16 cellular contexts compared by ENCODE assay signal in genomic region chr2:167596072-167596471, GRCh38.
DNase-seq lines count a peak whose midpoint lies in the region; ATAC-seq, FAIRE-seq and TF ChIP-seq lines count a peak whose summit lies in the region.
"Had no signal": no experiment of that assay in that cellular context is flagged by ENCODE, and none has a peak within 500 bp of the region (broad histone marks: within the 10 kb centered on the region; RNA-seq: fewer than 3 reads in every experiment).

No MANE protein-coding gene starts in this region.

- H3K4me2 ChIP-seq in PC-3 (ENCODE audit: low read length), result no peak overlapping the region
- H3K4me2 ChIP-seq: KMS-11, smooth muscle cell had no signal

- no peaks in the 10 kb centered on the region for H3K9me2 ChIP-seq in PC-3 (replicated peaks; ENCODE audit: low read length)

- H3F3A ChIP-seq in PC-3 (ENCODE audit: low read length, unreplicated experiment), result no peaks in the 10 kb centered on the region

- H3K27me3 Mint-ChIP-seq in type B pancreatic cell, result no peaks in the 10 kb centered on the region
- H3K27me3 Mint-ChIP-seq: activated B cell treated with CpG ODN at 0.5 μM for 24 hours had no signal

- BruUV-seq in PC-3 (replicated peaks; lab: Mats Ljungman, UMichigan), result no TSS peak

- H3K27ac ChIP-seq in PC-3 (ENCODE audit: low read length), result no peak overlapping the region
- H3K27ac ChIP-seq: KMS-11 had no signal

- DNase-seq in D721Med (ENCODE audit: insufficient read length, low spot score) (no peak), type B pancreatic cell (ENCODE audit: extremely low spot score, unreplicated experiment) (no peak), PC-3 (no peak), midbrain (lab: John Stamatoyannopoulos, UW) (no peak)
- no peak for DNase-seq in activated CD4-positive, CD25-positive, alpha-beta regulatory T cell (lab: John Stamatoyannopoulos, UW)
- DNase-seq: activated B cell treated with CpG ODN at 0.5 μM for 24 hours; activated effector memory CD4-positive, alpha-beta T cell treated with anti-CD3 and anti-CD28 coated beads, Interleukin-2, amount 50 U/mL, for 16 hours; naive thymus-derived CD4-positive, alpha-beta T cell; SIG-M5 had no signal

- H3K27me3 ChIP-seq in PC-3 (ENCODE audit: low read length), result peaks cover 3% of the 10 kb centered on the region; the same call in 1 of the 2 replicates

- CTCF ChIA-PET in PC-3 (lab: Charles Lee), result no interaction called here

- no peaks in the 10 kb centered on the region for H3K36me3 ChIP-seq in PC-3 (ENCODE audit: low read depth, low read length)
- H3K36me3 ChIP-seq: HAP-1 had no signal

- no peak overlapping the region for H3K4me3 ChIP-seq in PC-3 (ENCODE audit: low read length)
- H3K4me3 ChIP-seq: HAP-1, smooth muscle cell had no signal

- H3K9ac ChIP-seq in PC-3 (ENCODE audit: low read length), result no peak overlapping the region
- H3K9ac ChIP-seq: KMS-11 had no signal

- H3K4me1 Mint-ChIP-seq in type B pancreatic cell (ENCODE audit: unreplicated experiment), result peaks cover 6% of the 10 kb centered on the region

- no peaks in the 10 kb centered on the region for H4K20me1 ChIP-seq in PC-3 (ENCODE audit: low read length)

- H3K4me3 Mint-ChIP-seq in type B pancreatic cell, result no peak overlapping the region
- H3K4me3 Mint-ChIP-seq: activated B cell treated with CpG ODN at 0.5 μM for 24 hours had no signal

- peak; percentile 90 for ATAC-seq in GM19035 (IDR thresholded peaks at IDR 0.05; ENCODE audit: unreplicated experiment)
- peak; percentile 76 for ATAC-seq in HG02623 (IDR thresholded peaks at IDR 0.05; ENCODE audit: unreplicated experiment)
- ATAC-seq in HG03432 (IDR thresholded peaks at IDR 0.05; ENCODE audit: unreplicated experiment), result peak; percentile 82
- ATAC-seq in PC-3, result no peak
- ATAC-seq: naive thymus-derived CD4-positive, alpha-beta T cell had no signal

- POLR2A ChIA-PET in PC-3 (lab: Charles Lee; ENCODE audit: unreplicated experiment), result no interaction called here

- H3K27ac Mint-ChIP-seq in type B pancreatic cell, result no peak overlapping the region
- H3K27ac Mint-ChIP-seq: activated B cell treated with CpG ODN at 0.5 μM for 24 hours; naive thymus-derived CD4-positive, alpha-beta T cell had no signal

- peak; percentile 48 for FAIRE-seq in D721Med (lab: Jason Lieb, UNC)
- FAIRE-seq: G401.6 had no signal

- no peaks in the 10 kb centered on the region for H3K4me1 ChIP-seq in PC-3 (ENCODE audit: insufficient read depth, low read length)

- no peaks in the 10 kb centered on the region for H3K9me3 ChIP-seq in PC-3 (ENCODE audit: low read length)
- H3K9me3 ChIP-seq: HAP-1 had no signal

- no peak overlapping the region for H2AFZ ChIP-seq in PC-3 (ENCODE audit: low read length)

- H3K36me3 Mint-ChIP-seq in type B pancreatic cell, result no peaks in the 10 kb centered on the region
- H3K36me3 Mint-ChIP-seq: naive thymus-derived CD4-positive, alpha-beta T cell had no signal

- no peaks in the 10 kb centered on the region for H3K9me3 Mint-ChIP-seq in type B pancreatic cell
- H3K9me3 Mint-ChIP-seq: activated B cell treated with CpG ODN at 0.5 μM for 24 hours had no signal

- no peaks in the 10 kb centered on the region for H3K79me2 ChIP-seq in PC-3 (ENCODE audit: low read length)

- TF ChIP-seq CTCF in D721Med (IDR thresholded peaks at IDR 0.05; ENCODE audit: insufficient read depth, missing control alignments) (no peak), type B pancreatic cell (conservative IDR thresholded peaks at IDR 0.05) (no peak), PC-3 (conservative IDR thresholded peaks at IDR 0.05; ENCODE audit: low read depth, low read length) (no peak)

- intact Hi-C loops in PC-3 (cut with micrococcal nuclease), result no loop called here
